Comparison of ENCODE assay signal across 22 cellular contexts in genomic region chr1:230800891-230801290, GRCh38. TPM values are rescaled to one million over a fixed set of nuclear protein-coding genes. Genes with fewer than 3 reads are reported as not detected.
"Had no signal": no experiment of that assay in that cellular context is flagged by ENCODE, and none has a peak within 500 bp of the region (broad histone marks: within the 10 kb centered on the region; RNA-seq: fewer than 3 reads in every experiment).

No MANE protein-coding gene starts in this region.

- H3K27ac Mint-ChIP-seq: dendritic cell treated with granulocyte-macrophage colony-stimulating factor and Interleukin-4, amounts not matched to agents 40 ng/mL and 50 ng/mL, for 4 days; natural killer cell; neural progenitor cell; stimulated activated effector memory CD8-positive, alpha-beta T cell treated with anti-CD3 and anti-CD28 coated beads, Interleukin-12 subunit alpha, Interleukin-12 subunit beta, amount 100 ng/mL, for 72 hours had no signal

- H3K9me3 Mint-ChIP-seq: dendritic cell treated with granulocyte-macrophage colony-stimulating factor and Interleukin-4, amounts not matched to agents 40 ng/mL and 50 ng/mL, for 4 days; natural killer cell; stimulated activated effector memory CD8-positive, alpha-beta T cell treated with anti-CD3 and anti-CD28 coated beads, Interleukin-12 subunit alpha, Interleukin-12 subunit beta, amount 100 ng/mL, for 72 hours had no signal

- H3K4me1 ChIP-seq: heart left ventricle, neural progenitor cell, psoas muscle, right lobe of liver, suprapubic skin, tibial artery had no signal

- H3K4me3 Mint-ChIP-seq: dendritic cell treated with granulocyte-macrophage colony-stimulating factor and Interleukin-4, amounts not matched to agents 40 ng/mL and 50 ng/mL, for 4 days; natural killer cell; neural progenitor cell; stimulated activated effector memory CD8-positive, alpha-beta T cell treated with anti-CD3 and anti-CD28 coated beads, Interleukin-12 subunit alpha, Interleukin-12 subunit beta, amount 100 ng/mL, for 72 hours had no signal

- H3K9me3 ChIP-seq: heart left ventricle, mucosa of descending colon, psoas muscle, right lobe of liver, suprapubic skin, tibial artery had no signal

- H3K4me1 Mint-ChIP-seq: natural killer cell; stimulated activated effector memory CD8-positive, alpha-beta T cell treated with anti-CD3 and anti-CD28 coated beads, Interleukin-12 subunit alpha, Interleukin-12 subunit beta, amount 100 ng/mL, for 72 hours had no signal

- H3K27ac ChIP-seq: heart left ventricle, neural progenitor cell, psoas muscle, right lobe of liver, suprapubic skin, tibial artery had no signal

- FAIRE-seq: endothelial cell of umbilical vein had no signal

- H3K27me3 ChIP-seq: heart left ventricle, right lobe of liver, suprapubic skin, tibial artery had no signal

- H3K4me3 ChIP-seq: heart left ventricle, mucosa of descending colon, neural progenitor cell, psoas muscle, right lobe of liver, suprapubic skin, tibial artery had no signal

- DNase-seq: central memory CD4-positive, alpha-beta T cell; erythroblast; foreskin melanocyte; heart left ventricle; hippocampal formation; mucosa of descending colon; natural killer cell; occipital lobe; psoas muscle; retina; right lobe of liver; stimulated activated CD4-positive, alpha-beta T cell treated with anti-CD3 and anti-CD28 coated beads, Interleukin-4, amount 100 ng/mL, for 1 hour; stimulated activated CD8-positive, alpha-beta memory T cell treated with anti-CD3 and anti-CD28 coated beads, Interleukin-4, amount 100 ng/mL, for 48 hours; stimulated activated naive CD8-positive, alpha-beta T cell treated with anti-CD3 and anti-CD28 coated beads, Interleukin-15, Interleukin-2, amounts not matched to agents 100 U/mL and 50 U/mL, for 24 hours; tibial artery had no signal

- H3K36me3 Mint-ChIP-seq: natural killer cell; neural progenitor cell; stimulated activated effector memory CD8-positive, alpha-beta T cell treated with anti-CD3 and anti-CD28 coated beads, Interleukin-12 subunit alpha, Interleukin-12 subunit beta, amount 100 ng/mL, for 72 hours had no signal

- ATAC-seq: heart left ventricle; left lobe of liver; mucosa of descending colon; natural killer cell; psoas muscle; right lobe of liver; stimulated activated effector memory CD8-positive, alpha-beta T cell treated with anti-CD3 and anti-CD28 coated beads, Interleukin-12 subunit alpha, Interleukin-12 subunit beta, amount 100 ng/mL, for 72 hours; stimulated activated naive CD8-positive, alpha-beta T cell treated with anti-CD3 and anti-CD28 coated beads, Interleukin-15, Interleukin-2, amounts not matched to agents 100 U/mL and 50 U/mL, for 24 hours had no signal

- H3K36me3 ChIP-seq: heart left ventricle, neural progenitor cell, right lobe of liver, suprapubic skin, tibial artery had no signal

RNA-seq across cellular contexts. Expression of gene CAPN9, which starts 53.7 kb away (rescaled TPM):
- total RNA-seq: endothelial cell of umbilical vein, left lobe of liver, myocyte, natural killer cell, psoas muscle, right lobe of liver had no signal
- polyA plus RNA-seq: endothelial cell of umbilical vein had no signal
